8 cellular contexts compared by ENCODE assay signal in the genomic region with DNA sequence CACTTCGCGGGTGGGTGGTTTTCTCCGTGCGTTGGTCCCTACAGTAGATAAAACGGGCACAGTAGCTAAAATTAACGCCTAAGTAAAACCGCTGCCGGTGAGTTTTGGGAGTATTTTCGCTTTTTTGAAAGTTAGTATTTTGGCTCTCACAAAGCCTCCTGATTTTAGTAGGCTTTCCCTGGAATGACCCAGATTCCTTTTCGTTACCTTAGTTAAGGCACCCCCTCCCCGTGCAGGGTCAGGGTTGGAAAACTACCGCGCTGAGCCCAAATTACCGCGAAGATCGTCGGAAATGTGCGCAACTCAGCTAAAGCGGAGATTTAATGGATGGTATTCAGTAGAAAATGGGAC. TPM values are rescaled to one million over a fixed set of nuclear protein-coding genes. Genes with fewer than 3 reads are reported as not detected.
A peak's percentile ranks its signal among the peaks of the same experiment; 100 is the strongest.
DNase-seq lines count a peak whose midpoint lies in the region; FAIRE-seq and TF ChIP-seq lines count a peak whose summit lies in the region.

No MANE protein-coding gene starts in this region.

- H2AFZ ChIP-seq in Loucy (ENCODE audit: low read length) = peak overlapping the region; percentile 45; the same call in 1 of the 2 replicates
- H2AFZ ChIP-seq in H1 (ENCODE audit: low read length) = peak overlapping the region; percentile 81; the same call in 1 of the 2 replicates
- peak overlapping the region; percentile 86 for H2AFZ ChIP-seq in neural cell (ENCODE audit: low read depth, low read length)

- CTCF ChIA-PET in H1 (lab: Charles Lee; ENCODE audit: partially characterized antibody) = interaction anchor here (0.6 to 3.6 kb wide), 11 partner anchors 10 to 434 kb away, joined by 3 to 43 read pairs (median 4); partner anchors contain the start of gene PRCD
- CTCF ChIA-PET in GM10248 (lab: Yijun Ruan, JAX) = interaction anchor here (1.0 to 2.9 kb wide), 7 partner anchors 10 to 165 kb away, joined by 3 to 31 read pairs (median 4); no protein-coding TSS in a partner anchor

- H3K9me2 ChIP-seq in Loucy (replicated peaks; ENCODE audit: low read depth, low read length) (no peaks in the 10 kb centered on the region), neural cell (ENCODE audit: insufficient read depth, low read length) (no peaks in the 10 kb centered on the region)

- H3K4me3 ChIP-seq in Loucy (ENCODE audit: low read length, poor library complexity, severe bottlenecking) (peak overlapping the region; percentile 94), H1 (ENCODE audit: extremely low read depth in 1 of 4, insufficient read depth in 2 of 4, low read depth in 3 of 4, low read length in 4 of 4) (peak overlapping the region; percentile 73 to 86 (median 80)), neural cell (ENCODE audit: low read length) (peak overlapping the region; percentile 76)

- no peak overlapping the region for H3K14ac ChIP-seq in H1 (ENCODE audit: insufficient read length)

- no peak for TF ChIP-seq EP300 in H1 (IDR thresholded peaks at IDR 0.05; ENCODE audit: borderline replicate concordance in 1 of 2, low read depth in 2 of 2, low read length in 2 of 2)
- no peak for TF ChIP-seq EP300 in neural cell (conservative IDR thresholded peaks at IDR 0.05; ENCODE audit: poor library complexity, severe bottlenecking)

- H3K4me1 ChIP-seq in Loucy (ENCODE audit: insufficient read depth, low read length, poor library complexity, severe bottlenecking) (peaks cover 31% of the 10 kb centered on the region), H1 (replicated peaks in 1 of 4; ENCODE audit: control insufficient read depth in 3 of 4, insufficient read depth in 4 of 4, low read length in 3 of 4) (peaks cover 3 to 10% (median 8%) of the 10 kb centered on the region in 4 experiments)

- no peaks in the 10 kb centered on the region for H3K79me1 ChIP-seq in H1 (ENCODE audit: low read depth, low read length)

- peaks cover 10% of the 10 kb centered on the region for H3K23me2 ChIP-seq in H1 (ENCODE audit: low read depth, low read length)

- H4K8ac ChIP-seq in H1 (ENCODE audit: extremely low read depth, insufficient read depth, low read length) = no peak overlapping the region

- 1% methylated on average over 19 of the region's 19 CpGs; no CpG with 5 or more reads in 1 of the 2 experiments for WGBS in H1 (ENCODE audit: extremely low coverage in 1 of 2, insufficient coverage in 1 of 2, insufficient read length in 1 of 2, insufficient replicate concordance in 2 of 2, low coverage in 1 of 2, low lambda C conversion rate in 2 of 2, missing lambda C conversion rate in 1 of 2), 2 experiments

- H3K27ac ChIP-seq in H1 (ENCODE audit: low read depth, low read length) (no peak overlapping the region; the same call in 1 of the 2 replicates), neural cell (ENCODE audit: low read length) (peak overlapping the region; percentile 54)

- H3K4me2 ChIP-seq in Loucy (ENCODE audit: low read depth, low read length, poor library complexity, severe bottlenecking) (peak overlapping the region; percentile 88), H1 (ENCODE audit: insufficient read depth in 1 of 2, low read depth in 2 of 2, low read length in 2 of 2) (peak overlapping the region; percentile 76 to 88), neural cell (ENCODE audit: low read length) (peak overlapping the region; percentile 95)

- H3K18ac ChIP-seq in H1 (ENCODE audit: extremely low read depth, low read length) = peak overlapping the region; percentile 38; the same call in 1 of the 2 replicates

- no peak for DNase-seq in H1 (ENCODE audit: low read depth in 1 of 2, low spot score in 2 of 2)
- DNase-seq in GM03348 (ENCODE audit: low spot score) = no peak
- no peak for DNase-seq in NK-92 treated with Interleukin-12 subunit alpha and Interleukin-12 subunit beta, amount 100 ng/mL, for 24 hours (lab: John Stamatoyannopoulos, UW)
- no peak for DNase-seq in GM10248 (ENCODE audit: extremely low spot score)
- no peak for DNase-seq in DMS53 (lab: John Stamatoyannopoulos, UW)

- H3F3A ChIP-seq in Loucy (ENCODE audit: low read depth) = no peaks in the 10 kb centered on the region
- no peaks in the 10 kb centered on the region for H3F3A ChIP-seq in neural cell (ENCODE audit: insufficient read depth, low read length, poor library complexity, severe bottlenecking)

- H3K9me3 ChIP-seq in Loucy (ENCODE audit: insufficient read depth, low read depth, low read length) = no peaks in the 10 kb centered on the region
- no peaks in the 10 kb centered on the region for H3K9me3 ChIP-seq in H1 (ENCODE audit: insufficient read depth in 2 of 2, low read depth in 1 of 2, low read length in 1 of 2)
- no peaks in the 10 kb centered on the region for H3K9me3 ChIP-seq in neural cell (ENCODE audit: low read length)

- TF ChIP-seq RAD21 in H1 (IDR thresholded peaks at IDR 0.05 in 1 of 2, conservative IDR thresholded peaks at IDR 0.05 in 1 of 2; ENCODE audit: low read depth in 2 of 2, low read length in 2 of 2) (no peak), neural cell (conservative IDR thresholded peaks at IDR 0.05) (no peak)

- peaks cover 18% of the 10 kb centered on the region for H3K79me2 ChIP-seq in Loucy (ENCODE audit: insufficient read depth, low read length)
- no peaks in the 10 kb centered on the region for H3K79me2 ChIP-seq in H1 (ENCODE audit: control insufficient read depth in 1 of 2, insufficient read depth in 2 of 2, low read length in 2 of 2)
- H3K79me2 ChIP-seq in neural cell (replicated peaks; ENCODE audit: insufficient read depth, low read length) = no peaks in the 10 kb centered on the region

- H2BK20ac ChIP-seq in H1 (ENCODE audit: low read length) = no peak overlapping the region

- no peak for FAIRE-seq in H1 (lab: Jason Lieb, UNC)

- peak overlapping the region; percentile 40 for H2BK5ac ChIP-seq in H1 (ENCODE audit: low read depth, low read length)

- H3K9ac ChIP-seq in Loucy (ENCODE audit: low read depth, low read length, poor library complexity, severe bottlenecking) (peak overlapping the region; percentile 98), H1 (replicated peaks in 1 of 4; ENCODE audit: extremely low read depth in 1 of 4, low read depth in 3 of 4, low read length in 3 of 4) (peak overlapping the region in 3 of 4 experiments; percentile 60 to 89 (median 63); a peak in 6 of 7 replicates), neural cell (ENCODE audit: low read length) (peak overlapping the region; percentile 71)

- H3K4ac ChIP-seq in H1 (replicated peaks; ENCODE audit: insufficient read length, low read depth, low read length) = no peak overlapping the region

- H4K91ac ChIP-seq in H1 (replicated peaks; ENCODE audit: insufficient read length, low read length) = no peak overlapping the region

- no peak overlapping the region for H2BK15ac ChIP-seq in H1 (ENCODE audit: low read length)

- H2AK5ac ChIP-seq in H1 (ENCODE audit: low read depth, low read length) = no peak overlapping the region

- H3K56ac ChIP-seq in H1 (replicated peaks; ENCODE audit: insufficient read length, low read depth, low read length) = no peak overlapping the region

- peak overlapping the region; percentile 37 for H4K5ac ChIP-seq in H1 (ENCODE audit: insufficient read length, low read depth, low read length)

- in situ Hi-C loops in GM18951 (cut with MboI; ENCODE audit: low sequenced_read_pairs, unreplicated experiment) = no loop called here

- H3K23ac ChIP-seq in H1 (ENCODE audit: insufficient read length) = no peak overlapping the region

- peak overlapping the region; percentile 84 for H2BK120ac ChIP-seq in H1 (replicated peaks; ENCODE audit: low read depth, low read length)

- H3K27me3 ChIP-seq in Loucy (ENCODE audit: insufficient read depth, low read length, poor library complexity, severe bottlenecking) (no peaks in the 10 kb centered on the region), H1 (replicated peaks in 1 of 4; ENCODE audit: control insufficient read depth in 3 of 4, extremely low read depth in 1 of 4, insufficient read depth in 3 of 4, low read length in 3 of 4) (no peaks in the 10 kb centered on the region), neural cell (ENCODE audit: insufficient read depth, low read depth, low read length) (no peaks in the 10 kb centered on the region)

- POLR2A ChIA-PET in H1 (lab: Charles Lee; ENCODE audit: partially characterized antibody) = interaction anchor here (0.9 to 2.1 kb wide), 15 partner anchors 10 to 141 kb away, joined by 3 to 18 read pairs (median 3); partner anchors contain the start of gene METTL23
- POLR2A ChIA-PET in GM10248 (lab: Yijun Ruan, JAX) = interaction anchor here (0.7 to 1.0 kb wide), 2 partner anchors 10 to 773 kb away, joined by 3 read pairs; no protein-coding TSS in a partner anchor

- no peak overlapping the region for H2BK12ac ChIP-seq in H1 (ENCODE audit: low read depth, low read length)

- TF ChIP-seq POLR2A in GM18951 (IDR thresholded peaks at IDR 0.05; ENCODE audit: extremely low read depth, insufficient read depth, insufficient read length) = peak; percentile 73
- peak in 1 of 2 experiments; percentile 33 for TF ChIP-seq POLR2A in H1 (IDR thresholded peaks at IDR 0.05; ENCODE audit: control extremely low read depth in 1 of 2, low read depth in 2 of 2, low read length in 2 of 2)

- H4K20me1 ChIP-seq in Loucy (ENCODE audit: insufficient read depth, low read length, poor library complexity, severe bottlenecking) (no peaks in the 10 kb centered on the region), H1 (replicated peaks in 1 of 2; ENCODE audit: control insufficient read depth in 1 of 2, insufficient read depth in 2 of 2, low read length in 2 of 2) (no peaks in the 10 kb centered on the region), neural cell (ENCODE audit: insufficient read depth) (no peaks in the 10 kb centered on the region)

- H3K36me3 ChIP-seq in Loucy (ENCODE audit: insufficient read depth, low read length) (no peaks in the 10 kb centered on the region), H1 (ENCODE audit: control insufficient read depth in 2 of 4, insufficient read depth in 4 of 4, low read length in 3 of 4) (no peaks in the 10 kb centered on the region), neural cell (ENCODE audit: insufficient read depth, low read length) (no peaks in the 10 kb centered on the region)

- TF ChIP-seq CTCF in Loucy (conservative IDR thresholded peaks at IDR 0.05; ENCODE audit: low read length) (no peak), H1 (IDR thresholded peaks at IDR 0.05; ENCODE audit: control extremely low read depth in 1 of 3, insufficient read depth in 1 of 3, low read depth in 1 of 3, low read length in 3 of 3) (no peak), neural cell (IDR thresholded peaks at IDR 0.05; ENCODE audit: poor library complexity, severe bottlenecking) (no peak), GM10248 (IDR thresholded peaks at IDR 0.05; ENCODE audit: control extremely low read depth, extremely low read depth, low read depth, missing control alignments) (no peak)

RNA-seq across cellular contexts. Expression of gene ST6GALNAC1, which starts 28.3 kb away (rescaled TPM):
- not detected in 2 replicates for total RNA-seq in H1 (2021; fragmentation: NEBNext Ultra II Directional; extraction: Animal tissue kit (Norgen Biotek cat#: 25700))
- polyA plus RNA-seq in H1 (2011; rRNA removed) (not detected in 2 replicates), neural cell (not detected in 2 replicates)
- polyA plus RNA-seq in H1 (2011; cell fraction: cytosol; rRNA removed) = not detected
- not detected for polyA plus RNA-seq in H1 (2011; cell fraction: nucleus; rRNA removed)
- polyA plus RNA-seq in H1 (2012, experiment 1 of 2) = not detected in 4 replicates
- not detected for polyA plus RNA-seq in H1 (2012, experiment 2 of 2)
- polyA plus RNA-seq in H1 (2013, experiment 1 of 2) = not detected
- polyA plus RNA-seq in H1 (2013, experiment 2 of 2) = not detected
- polyA minus RNA-seq in H1 (2011; rRNA and poly(A)+ RNA removed) = not detected in 2 replicates
- polyA minus RNA-seq in H1 (2011; cell fraction: cytosol; rRNA and poly(A)+ RNA removed) = not detected
- not detected for polyA minus RNA-seq in H1 (2011; cell fraction: nucleus; rRNA and poly(A)+ RNA removed)
- not detected in 2 replicates for polyA minus RNA-seq in neural cell

RNA-seq across cellular contexts. Expression of gene MXRA7, which starts 38.9 kb away (rescaled TPM):
- 21.3 and 26.6 TPM in 2 replicates for total RNA-seq in H1 (2021; fragmentation: NEBNext Ultra II Directional; extraction: Animal tissue kit (Norgen Biotek cat#: 25700))
- 12.8 and 17.8 TPM in 2 replicates for polyA plus RNA-seq in H1 (2011; rRNA removed)
- polyA plus RNA-seq in H1 (2011; cell fraction: cytosol; rRNA removed) = 19.7 TPM
- polyA plus RNA-seq in H1 (2011; cell fraction: nucleus; rRNA removed) = 15.7 TPM
- polyA plus RNA-seq in H1 (2012, experiment 1 of 2) = 22.5 to 26.9 TPM (median 24.9 TPM) in 4 replicates
- polyA plus RNA-seq in H1 (2012, experiment 2 of 2) = 28.3 TPM
- polyA plus RNA-seq in H1 (2013, experiment 1 of 2) = 26.7 TPM
- 34.1 TPM for polyA plus RNA-seq in H1 (2013, experiment 2 of 2)
- 13.7 and 15.2 TPM in 2 replicates for polyA minus RNA-seq in H1 (2011; rRNA and poly(A)+ RNA removed)
- polyA minus RNA-seq in H1 (2011; cell fraction: cytosol; rRNA and poly(A)+ RNA removed) = 9.0 TPM
- 6.9 TPM for polyA minus RNA-seq in H1 (2011; cell fraction: nucleus; rRNA and poly(A)+ RNA removed)
- 137 and 143 TPM in 2 replicates for polyA plus RNA-seq in neural cell
- 109 and 114 TPM in 2 replicates for polyA minus RNA-seq in neural cell

RNA-seq across cellular contexts. Expression of gene JMJD6, which starts 54.5 kb away (rescaled TPM):
- 18.6 and 22.2 TPM in 2 replicates for total RNA-seq in H1 (2021; fragmentation: NEBNext Ultra II Directional; extraction: Animal tissue kit (Norgen Biotek cat#: 25700))
- polyA plus RNA-seq in H1 (2011; rRNA removed) (8.6 and 10.6 TPM in 2 replicates), neural cell (21.7 and 37.6 TPM in 2 replicates)
- 9.9 TPM for polyA plus RNA-seq in H1 (2011; cell fraction: cytosol; rRNA removed)
- 11.7 TPM for polyA plus RNA-seq in H1 (2011; cell fraction: nucleus; rRNA removed)
- 18.3 to 22.2 TPM (median 19.1 TPM) in 4 replicates for polyA plus RNA-seq in H1 (2012, experiment 1 of 2)
- polyA plus RNA-seq in H1 (2012, experiment 2 of 2) = 9.1 TPM
- 10.0 TPM for polyA plus RNA-seq in H1 (2013, experiment 1 of 2)
- 8.7 TPM for polyA plus RNA-seq in H1 (2013, experiment 2 of 2)
- 3.1 and 5.3 TPM in 2 replicates for polyA minus RNA-seq in H1 (2011; rRNA and poly(A)+ RNA removed)
- 5.8 TPM for polyA minus RNA-seq in H1 (2011; cell fraction: cytosol; rRNA and poly(A)+ RNA removed)
- 6.7 TPM for polyA minus RNA-seq in H1 (2011; cell fraction: nucleus; rRNA and poly(A)+ RNA removed)
- 23.3 and 23.4 TPM in 2 replicates for polyA minus RNA-seq in neural cell

RNA-seq across cellular contexts. Expression of gene METTL23, which starts 54.8 kb away (rescaled TPM):
- 36.1 and 36.2 TPM in 2 replicates for total RNA-seq in H1 (2021; fragmentation: NEBNext Ultra II Directional; extraction: Animal tissue kit (Norgen Biotek cat#: 25700))
- polyA plus RNA-seq in H1 (2011; rRNA removed) (41.3 and 60.2 TPM in 2 replicates), neural cell (53.3 and 59.8 TPM in 2 replicates)
- polyA plus RNA-seq in H1 (2011; cell fraction: cytosol; rRNA removed) = 51.3 TPM
- polyA plus RNA-seq in H1 (2011; cell fraction: nucleus; rRNA removed) = 40.3 TPM
- 36.4 to 47.2 TPM (median 43.1 TPM) in 4 replicates for polyA plus RNA-seq in H1 (2012, experiment 1 of 2)
- polyA plus RNA-seq in H1 (2012, experiment 2 of 2) = 34.6 TPM
- polyA plus RNA-seq in H1 (2013, experiment 1 of 2) = 40.2 TPM
- polyA plus RNA-seq in H1 (2013, experiment 2 of 2) = 38.5 TPM
- polyA minus RNA-seq in H1 (2011; rRNA and poly(A)+ RNA removed) = 25.9 and 32.3 TPM in 2 replicates
- 11.8 TPM for polyA minus RNA-seq in H1 (2011; cell fraction: cytosol; rRNA and poly(A)+ RNA removed)
- 16.5 TPM for polyA minus RNA-seq in H1 (2011; cell fraction: nucleus; rRNA and poly(A)+ RNA removed)
- 21.7 and 26.0 TPM in 2 replicates for polyA minus RNA-seq in neural cell
